8 cellular contexts compared by ENCODE assay signal in genomic region chr15:80989518-80990478, GRCh38. TPM values are rescaled to one million over a fixed set of nuclear protein-coding genes. Genes with fewer than 3 reads are reported as not detected.
DNase-seq lines count a peak whose midpoint lies in the region; ATAC-seq and TF ChIP-seq lines count a peak whose summit lies in the region.

MESD (minus strand) TSS chr15:80989819; CDS start chr15:80989791, 28 bp downstream.

- H3K4me1 Mint-ChIP-seq in T-helper 1 cell treated with Interleukin-12 subunit alpha and Interleukin-12 subunit beta and Interleukin-4 antibody, amounts not matched to agents 30 μg/mL and 1 μg/mL, for 36 hours (ENCODE audit: low read depth), result peaks cover 51% of the 10 kb centered on the region
- peaks cover 21% of the 10 kb centered on the region for H3K4me1 Mint-ChIP-seq in progenitor cell of endocrine pancreas (ENCODE audit: low read depth)

- TF ChIP-seq CTCF in progenitor cell of endocrine pancreas (IDR thresholded peaks at IDR 0.05; ENCODE audit: unreplicated experiment) (no peak), upper lobe of right lung (IDR thresholded peaks at IDR 0.05) (no peak)

- H3K4me3 Mint-ChIP-seq in T-helper 1 cell treated with Interleukin-12 subunit alpha and Interleukin-12 subunit beta and Interleukin-4 antibody, amounts not matched to agents 30 μg/mL and 1 μg/mL, for 36 hours, result peak within 1 kb of the TSS; percentile 98
- H3K4me3 Mint-ChIP-seq in progenitor cell of endocrine pancreas (ENCODE audit: low read depth), result peak within 1 kb of the TSS; percentile 98

- ATAC-seq in GM18499 (IDR thresholded peaks at IDR 0.05; ENCODE audit: insufficient read depth, unreplicated experiment) (peak; percentile 53), HG02938 (IDR thresholded peaks at IDR 0.05; ENCODE audit: unreplicated experiment) (peak; percentile 90), left cardiac atrium (peak; percentile 99), upper lobe of right lung (peak; percentile 99)

- H3K9me3 Mint-ChIP-seq in T-helper 1 cell treated with Interleukin-12 subunit alpha and Interleukin-12 subunit beta and Interleukin-4 antibody, amounts not matched to agents 30 μg/mL and 1 μg/mL, for 36 hours, result no peaks in the 10 kb centered on the region
- H3K9me3 Mint-ChIP-seq in progenitor cell of endocrine pancreas (ENCODE audit: low read depth), result no peaks in the 10 kb centered on the region

- intact Hi-C loops in left cardiac atrium (cut with DNase I) (loop anchor here in 1 of 2 donors (10.0 kb wide), 1 partner anchor 115 kb away; no protein-coding TSS in a partner anchor), upper lobe of right lung (cut with DNase I) (loop anchor here (10.0 kb wide), 1 partner anchor 275 kb away; no protein-coding TSS in a partner anchor)

- H3K4me3 ChIP-seq in upper lobe of right lung, result peak within 1 kb of the TSS; percentile 93

- H3K27me3 Mint-ChIP-seq in T-helper 1 cell treated with Interleukin-12 subunit alpha and Interleukin-12 subunit beta and Interleukin-4 antibody, amounts not matched to agents 30 μg/mL and 1 μg/mL, for 36 hours (ENCODE audit: low read depth), result no peaks in the 10 kb centered on the region
- H3K27me3 Mint-ChIP-seq in progenitor cell of endocrine pancreas, result no peaks in the 10 kb centered on the region

- DNase-seq in NCI-H1694 treated with DMSO at 0.1 percent for 48 hours (lab: John Stamatoyannopoulos, UW) (peak; percentile 80), amniotic stem cell (lab: John Stamatoyannopoulos, UW) (peak; percentile 91), left cardiac atrium (peak; percentile 99), progenitor cell of endocrine pancreas (ENCODE audit: low spot score, unreplicated experiment) (peak; percentile 96), upper lobe of right lung (peak; percentile 99)

- H3K27me3 ChIP-seq in upper lobe of right lung, result no peaks in the 10 kb centered on the region

- H3K36me3 ChIP-seq in upper lobe of right lung, result no peaks in the 10 kb centered on the region

- H3K27ac ChIP-seq in upper lobe of right lung, result peak within 1 kb of the TSS; percentile 95

- H3K36me3 Mint-ChIP-seq in T-helper 1 cell treated with Interleukin-12 subunit alpha and Interleukin-12 subunit beta and Interleukin-4 antibody, amounts not matched to agents 30 μg/mL and 1 μg/mL, for 36 hours (ENCODE audit: low read depth), result peaks cover 9% of the 10 kb centered on the region
- H3K36me3 Mint-ChIP-seq in progenitor cell of endocrine pancreas (ENCODE audit: insufficient read depth), result no peaks in the 10 kb centered on the region

- peak within 1 kb of the TSS; percentile 94 for H3K27ac Mint-ChIP-seq in T-helper 1 cell treated with Interleukin-12 subunit alpha and Interleukin-12 subunit beta and Interleukin-4 antibody, amounts not matched to agents 30 μg/mL and 1 μg/mL, for 36 hours
- H3K27ac Mint-ChIP-seq in progenitor cell of endocrine pancreas, result peak within 1 kb of the TSS; percentile 98

- no peaks in the 10 kb centered on the region for H3K9me3 ChIP-seq in upper lobe of right lung

- peaks cover 47% of the 10 kb centered on the region for H3K4me1 ChIP-seq in upper lobe of right lung

RNA-seq across cellular contexts. Expression of gene MESD, which starts in this region (rescaled TPM):
- 10 to 100 TPM; 17.3 to 19.4 TPM for total RNA-seq in left cardiac atrium
- total RNA-seq in progenitor cell of endocrine pancreas, result 39.2 and 42.6 TPM in 2 replicates
- 26.7 TPM for total RNA-seq in upper lobe of right lung

Comparison
In these comparisons a context has a peak if more than half of its experiments do, and no peak if none do; other contexts are left out.
1. Peak in every context shown above with its lines: DNase-seq, ATAC-seq, H3K4me3 ChIP-seq and H3K27ac ChIP-seq.